In the genomic region with DNA sequence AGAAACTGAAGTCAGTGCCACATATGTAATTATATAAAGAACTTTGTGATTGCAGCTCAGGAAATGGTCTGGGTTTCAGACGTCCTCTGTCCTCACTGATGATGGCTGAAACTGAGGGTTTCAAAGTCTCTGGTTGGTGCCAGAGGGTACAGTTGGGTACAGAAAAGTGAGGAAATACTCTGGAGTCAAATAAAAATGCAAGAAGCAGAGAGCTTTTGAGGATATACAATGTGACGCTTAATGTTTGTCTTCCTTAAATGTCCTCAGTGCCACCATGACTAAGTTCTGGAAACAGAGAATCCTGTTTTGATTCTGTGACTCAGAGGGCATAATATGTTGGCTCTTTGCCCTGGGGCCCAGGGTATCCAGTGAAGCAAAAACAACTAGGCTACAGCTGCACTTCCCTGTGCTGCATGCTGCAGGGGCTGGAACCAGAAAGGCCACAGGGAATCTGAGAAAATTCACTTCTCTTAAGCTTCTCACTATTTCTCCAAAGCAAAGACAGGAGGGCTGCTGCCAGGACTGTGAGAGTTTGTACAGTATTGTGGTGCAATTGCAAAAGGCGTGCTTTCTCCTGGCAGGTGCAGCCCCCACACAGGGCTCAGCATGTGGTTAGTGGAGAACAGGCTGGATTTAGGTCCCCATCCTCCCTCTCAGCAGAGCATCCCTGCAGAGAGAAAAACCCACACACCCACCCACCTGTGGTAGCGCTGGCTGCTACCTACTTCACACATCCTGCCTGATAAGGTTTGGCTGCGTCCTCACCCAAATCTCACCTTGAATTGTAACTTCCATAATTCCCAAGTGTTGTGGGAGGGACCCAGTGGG, we compare ENCODE assay signal across 8 cellular contexts.
DNase-seq lines count a peak whose midpoint lies in the region; ATAC-seq and TF ChIP-seq lines count a peak whose summit lies in the region.

No MANE protein-coding gene starts in this region.

- no peaks in the 10 kb centered on the region for H3K36me3 ChIP-seq in MG63
- peaks cover 0 to 4% of the 10 kb centered on the region in 2 donors for H3K36me3 ChIP-seq in muscle layer of duodenum (ENCODE audit: control insufficient read depth in 1 of 2, insufficient read depth in 2 of 2, low read length in 2 of 2)
- no peaks in the 10 kb centered on the region for H3K36me3 ChIP-seq in Caco-2 (ENCODE audit: control insufficient read depth, insufficient read depth, low read length)
- H3K36me3 ChIP-seq in mesendoderm (ENCODE audit: control insufficient read depth, insufficient read depth, low read length), result no peaks in the 10 kb centered on the region

- H3K23ac ChIP-seq in mesendoderm (ENCODE audit: low read length), result no peak overlapping the region

- H3K56ac ChIP-seq in mesendoderm (ENCODE audit: low read length), result no peak overlapping the region

- POLR2A ChIA-PET in Caco-2 (lab: Charles Lee), result no interaction called here

- H3K4ac ChIP-seq in mesendoderm (ENCODE audit: low read depth, low read length), result no peak overlapping the region

- no peak overlapping the region for H2AK5ac ChIP-seq in mesendoderm (ENCODE audit: low read length)

- no TSS peak for BruUV-seq in Caco-2 (replicated peaks; lab: Mats Ljungman, UMichigan)

- WGBS in mesendoderm (ENCODE audit: extremely low coverage, insufficient coverage, low lambda C conversion rate), result no CpG with 5 or more reads among the region's 5 CpGs

- H3K9me3 Mint-ChIP-seq in Caco-2 (ENCODE audit: unreplicated experiment), result no peaks in the 10 kb centered on the region

- no peaks in the 10 kb centered on the region for H3K36me3 Mint-ChIP-seq in Caco-2 (ENCODE audit: insufficient read depth, unreplicated experiment)

- H2BK120ac ChIP-seq in mesendoderm (ENCODE audit: low read depth, low read length), result no peak overlapping the region

- H3K4me1 ChIP-seq in muscle layer of duodenum (ENCODE audit: control insufficient read depth in 1 of 2, insufficient read depth in 2 of 2, low read length in 2 of 2) (peaks cover 5 to 10% of the 10 kb centered on the region in 2 donors), Caco-2 (0 out of 2 replicates have a peak, but pooled peaks cover 12% of the 10 kb centered on the region), mesendoderm (ENCODE audit: control insufficient read depth, low read depth, low read length) (no peaks in the 10 kb centered on the region)

- H3K9me3 ChIP-seq in MG63 (no peaks in the 10 kb centered on the region), muscle layer of duodenum (ENCODE audit: control insufficient read depth in 1 of 2, low read length in 2 of 2) (no peaks in the 10 kb centered on the region), Caco-2 (no peaks in the 10 kb centered on the region)

- no peaks in the 10 kb centered on the region for H3K79me2 ChIP-seq in mesendoderm (ENCODE audit: control insufficient read depth, insufficient read depth, low read length)

- no peak overlapping the region for H4K8ac ChIP-seq in mesendoderm (ENCODE audit: low read depth, low read length)

- no peak overlapping the region for H3K27ac Mint-ChIP-seq in Caco-2 (ENCODE audit: unreplicated experiment)

- H3K27me3 ChIP-seq in MG63 (no peaks in the 10 kb centered on the region), muscle layer of duodenum (ENCODE audit: low read depth, low read length) (no peaks in the 10 kb centered on the region), Caco-2 (replicated peaks; ENCODE audit: control insufficient read depth, insufficient read depth, low read length) (no peaks in the 10 kb centered on the region), mesendoderm (ENCODE audit: insufficient read depth, low read length, poor library complexity) (no peaks in the 10 kb centered on the region)

- no peak for ATAC-seq in GM21390 (IDR thresholded peaks at IDR 0.05; ENCODE audit: unreplicated experiment)

- H3K27me3 Mint-ChIP-seq in Caco-2 (ENCODE audit: insufficient read depth, unreplicated experiment), result no peaks in the 10 kb centered on the region

- CTCF ChIA-PET in Caco-2 (lab: Charles Lee), result no interaction called here

- peaks cover 14% of the 10 kb centered on the region for H3K4me1 Mint-ChIP-seq in Caco-2 (ENCODE audit: low read depth, unreplicated experiment)

- H3K27ac ChIP-seq in caudate nucleus (ENCODE audit: low read depth, low read length), result no peak overlapping the region
- peak overlapping the region; percentile 58 for H3K27ac ChIP-seq in muscle layer of duodenum (ENCODE audit: low read length)
- H3K27ac ChIP-seq in mesendoderm (ENCODE audit: low read depth, low read length), result no peak overlapping the region

- H3K4me3 Mint-ChIP-seq in Caco-2 (ENCODE audit: unreplicated experiment), result no peak overlapping the region

- no peak overlapping the region for H2BK15ac ChIP-seq in mesendoderm (replicated peaks; ENCODE audit: low read depth)

- no peak overlapping the region for H3K4me2 ChIP-seq in mesendoderm (ENCODE audit: low read length)

- intact Hi-C loops in Caco-2 (cut with micrococcal nuclease; ENCODE audit: unreplicated experiment), result no loop called here

- DNase-seq in DMS 273 (lab: John Stamatoyannopoulos, UW; ENCODE audit: unreplicated experiment) (peak; percentile 66), MG63 (peak; percentile 90), caudate nucleus (lab: John Stamatoyannopoulos, UW) (peak in 34 of 61 donors; percentile 3 to 80 (median 28)), Caco-2 (no peak), mesendoderm (no peak), AML-193 (lab: John Stamatoyannopoulos, UW) (no peak)

- H3K79me1 ChIP-seq in mesendoderm (ENCODE audit: low read length), result no peaks in the 10 kb centered on the region

- H3K18ac ChIP-seq in mesendoderm (ENCODE audit: low read length), result no peak overlapping the region

- H3K4me3 ChIP-seq in MG63 (no peak overlapping the region), muscle layer of duodenum (ENCODE audit: low read depth in 1 of 2, low read length in 2 of 2) (no peak overlapping the region), Caco-2 (ENCODE audit: low read depth, low read length) (no peak overlapping the region), mesendoderm (ENCODE audit: low read length) (no peak overlapping the region)

- H2BK5ac ChIP-seq in mesendoderm (ENCODE audit: low read length), result no peak overlapping the region

- no peak overlapping the region for H4K5ac ChIP-seq in mesendoderm (ENCODE audit: low read length)

- TF ChIP-seq CTCF in Caco-2 (IDR thresholded peaks at IDR 0.05; ENCODE audit: insufficient read depth in 1 of 2, low read depth in 1 of 2, low read length in 1 of 2, severe bottlenecking in 1 of 2, unreplicated experiment in 1 of 2), result no peak

- no peak overlapping the region for H3K9ac ChIP-seq in mesendoderm (ENCODE audit: low read length)

Comparison
In these comparisons a context has a peak if more than half of its experiments do, and no peak if none do; other contexts are left out.
1. DNase-seq: peak in DMS 273 (single experiment), MG63 (single experiment) and caudate nucleus (34 of 61); none in Caco-2 (0 of 2), mesendoderm (single experiment) and AML-193 (0 of 2).